In the genomic region with DNA sequence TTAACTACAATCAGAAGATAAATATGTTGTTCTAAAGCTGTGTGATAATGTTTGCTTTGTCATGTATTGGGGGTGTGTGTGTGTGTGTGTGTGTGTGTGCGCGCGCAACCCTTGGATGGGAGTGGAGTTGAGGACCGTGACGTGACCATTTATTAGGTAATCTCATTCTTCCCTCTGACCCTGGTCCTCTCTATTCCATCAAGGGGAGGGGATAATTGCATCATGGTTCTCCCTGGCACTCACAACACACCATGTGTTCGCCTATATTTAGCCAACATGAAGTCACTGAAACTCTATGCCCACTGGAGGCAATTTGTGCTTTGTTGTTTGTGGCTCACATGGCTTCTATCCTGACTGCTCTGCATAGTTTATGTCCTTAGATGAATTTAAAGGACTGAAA, we compare ENCODE assay signal across 12 cellular contexts.
A peak's percentile ranks its signal among the peaks of the same experiment; 100 is the strongest.
DNase-seq lines count a peak whose midpoint lies in the region; ATAC-seq and TF ChIP-seq lines count a peak whose summit lies in the region.
"Had no signal": no experiment of that assay in that cellular context is flagged by ENCODE, and none has a peak within 500 bp of the region (broad histone marks: within the 10 kb centered on the region; RNA-seq: fewer than 3 reads in every experiment).

No MANE protein-coding gene starts in this region.

- TF ChIP-seq CTCF in heart left ventricle (IDR thresholded peaks at IDR 0.05) (no peak), left ventricle myocardium inferior (IDR thresholded peaks at IDR 0.05; ENCODE audit: borderline replicate concordance) (no peak)

- in situ Hi-C loops in KBM-7 (cut with MboI; ENCODE audit: low pct_unique_long_range_greater_than_20kb, low sequenced_read_pairs): no loop called here

- peak in 2 of 5 donors; percentile 23 to 25 for DNase-seq in heart left ventricle
- no peak for DNase-seq in left ventricle myocardium inferior
- peak; percentile 88 for DNase-seq in left lobe of liver (ENCODE audit: low spot score)
- DNase-seq in KBM-7: no peak
- no peak for DNase-seq in NOMO-1 treated with DMSO at 0.1 percent for 48 hours (lab: John Stamatoyannopoulos, UW; ENCODE audit: unreplicated experiment)
- no peak for DNase-seq in stimulated activated naive CD4-positive, alpha-beta T cell treated with Interleukin-2 at 50 U/mL for 16 hours (lab: John Stamatoyannopoulos, UW)
- DNase-seq: activated T-cell treated with anti-CD3 and anti-CD28 coated beads, Interleukin-2, amount 50 U/mL, for 24 hours; T-helper 2 cell had no signal

- H3K9me3 ChIP-seq in heart left ventricle (no peaks in the 10 kb centered on the region), left ventricle myocardium inferior (replicated peaks) (no peaks in the 10 kb centered on the region)
- H3K9me3 ChIP-seq: BLaER1 treated with 17β-estradiol and CSF1 and Interleukin-3, amounts not matched to agents 10 nM and 100 nM had no signal

- TF ChIP-seq POLR2A in heart left ventricle (IDR thresholded peaks at IDR 0.05): no peak

- peaks cover 0 to 6% (median 0%) of the 10 kb centered on the region in 12 donors for H3K4me1 ChIP-seq in heart left ventricle
- H3K4me1 ChIP-seq in left ventricle myocardium inferior: peaks cover 4% of the 10 kb centered on the region
- H3K4me1 ChIP-seq: BLaER1 treated with 17β-estradiol and CSF1 and Interleukin-3, amounts not matched to agents 10 nM and 100 nM had no signal

- H3K4me3 ChIP-seq in heart left ventricle (no peak overlapping the region), left ventricle myocardium inferior (no peak overlapping the region)
- H3K4me3 ChIP-seq: BLaER1 treated with 17β-estradiol and CSF1 and Interleukin-3, amounts not matched to agents 10 nM and 100 nM had no signal

- no peaks in the 10 kb centered on the region for H3K27me3 ChIP-seq in heart left ventricle
- H3K27me3 ChIP-seq in left ventricle myocardium inferior (ENCODE audit: low read depth): no peaks in the 10 kb centered on the region
- H3K27me3 ChIP-seq: BLaER1 treated with 17β-estradiol and CSF1 and Interleukin-3, amounts not matched to agents 10 nM and 100 nM had no signal

- intact Hi-C loops in heart left ventricle (cut with DNase I) (no loop called here), left ventricle myocardium inferior (cut with micrococcal nuclease) (no loop called here)

- WGBS in heart left ventricle, 4 donors: 70 to 87% (median 83%) methylated on average over 6 of the region's 6 CpGs

- ATAC-seq in heart left ventricle: peak; percentile 55 to 95 (median 94)
- peak; percentile 88 for ATAC-seq in left lobe of liver
- ATAC-seq in GM18870 (IDR thresholded peaks at IDR 0.05; ENCODE audit: unreplicated experiment): no peak

- H3K27ac ChIP-seq in heart left ventricle (peak overlapping the region in 2 of 12 donors; percentile 21 to 42), left ventricle myocardium inferior (replicated peaks) (no peak overlapping the region), angular gyrus (ENCODE audit: low read depth, low read length) (peak overlapping the region; percentile 98)
- H3K27ac ChIP-seq: BLaER1 treated with 17β-estradiol and CSF1 and Interleukin-3, amounts not matched to agents 10 nM and 100 nM; KMS-11 had no signal

- H3K36me3 ChIP-seq in heart left ventricle (no peaks in the 10 kb centered on the region), left ventricle myocardium inferior (no peaks in the 10 kb centered on the region)
- H3K36me3 ChIP-seq: BLaER1 treated with 17β-estradiol and CSF1 and Interleukin-3, amounts not matched to agents 10 nM and 100 nM had no signal
